Comparison of ENCODE assay signal across 1 cellular context in the genomic region with DNA sequence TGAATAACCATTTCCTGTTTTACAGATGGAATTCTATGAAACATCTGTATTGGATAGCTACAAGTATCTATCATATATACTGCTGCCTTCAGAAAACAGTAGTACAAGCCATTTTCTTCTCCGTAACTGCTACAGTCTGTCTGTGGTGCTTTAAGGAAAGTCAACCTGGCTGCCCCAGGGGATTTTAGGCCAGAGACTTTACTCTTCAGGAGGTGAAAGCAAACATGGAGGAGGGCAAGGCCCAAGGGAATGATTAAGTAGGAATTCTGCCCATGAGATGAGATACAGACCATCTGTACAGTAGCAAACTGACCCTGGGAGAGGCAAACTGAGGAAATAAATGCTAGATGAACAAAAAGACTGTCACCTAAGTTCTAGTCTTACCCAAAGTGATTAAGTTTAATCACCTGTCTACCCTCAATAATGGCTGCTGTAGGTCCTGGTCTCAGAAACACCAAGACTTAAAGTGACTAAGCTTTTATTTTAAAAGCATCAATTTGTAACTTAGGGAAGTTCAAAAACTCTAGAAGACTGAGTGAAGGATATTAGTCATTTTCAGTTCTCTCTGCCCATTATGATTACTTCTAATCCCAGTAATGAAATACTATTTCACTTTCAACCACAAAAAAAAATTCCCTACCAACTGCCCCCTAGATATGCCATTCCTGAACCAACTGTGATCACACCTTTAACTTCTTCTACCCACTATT.
TF ChIP-seq lines count a peak whose summit lies in the region.

No MANE protein-coding gene starts in this region.

TF ChIP-seq in GM12878, 131 proteins besides CTCF, POLR2A, EP300 and RAD21 (continued from another document):
- TF ChIP-seq SREBF1 (IDR thresholded peaks at IDR 0.05; ENCODE audit: low read length) (no peak), MEF2A (IDR thresholded peaks at IDR 0.05; ENCODE audit: insufficient read depth, low read depth, low read length) (peak; percentile 91), BACH1 (IDR thresholded peaks at IDR 0.05; ENCODE audit: borderline replicate concordance) (peak; percentile 84; the same call in 1 of the 2 replicates), BHLHE40 (IDR thresholded peaks at IDR 0.05; ENCODE audit: borderline replicate concordance in 1 of 2, low read depth in 2 of 2, low read length in 1 of 2) (peak; percentile 31 to 52; a peak in 1 of 4 replicates)
